8 cellular contexts compared by ENCODE assay signal in the genomic region with DNA sequence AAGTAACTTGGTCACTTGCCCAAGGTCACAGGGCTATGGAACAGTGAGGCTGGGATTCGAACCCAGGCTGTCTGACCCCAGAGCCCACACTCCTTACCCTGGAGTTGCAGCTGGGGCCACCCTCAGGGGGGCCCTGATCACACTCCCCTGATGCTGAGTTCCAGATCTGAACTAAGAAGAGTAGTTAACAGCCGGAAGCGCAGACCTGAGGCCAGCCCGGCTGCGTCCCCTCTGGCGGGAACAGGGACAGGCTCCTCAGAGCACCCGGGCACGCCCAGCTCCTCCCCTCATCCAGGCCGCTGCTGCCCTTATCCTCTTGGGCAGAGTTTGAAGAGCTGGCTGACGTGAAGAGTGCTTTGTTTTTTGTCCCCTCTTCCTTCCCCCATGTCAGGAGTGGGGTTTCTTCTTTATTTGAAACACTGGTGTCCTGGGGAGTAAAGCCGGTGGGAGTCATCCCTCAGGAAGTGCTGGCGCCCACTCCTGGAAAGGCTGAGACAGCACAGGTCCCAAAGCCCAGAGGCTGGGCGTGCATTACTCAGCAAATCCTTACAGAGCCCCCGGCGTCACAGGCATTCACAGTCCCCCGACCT. TPM values are rescaled to one million over a fixed set of nuclear protein-coding genes. Genes with fewer than 3 reads are reported as not detected.
DNase-seq lines count a peak whose midpoint lies in the region; ATAC-seq, FAIRE-seq and TF ChIP-seq lines count a peak whose summit lies in the region.

No MANE protein-coding gene starts in this region.

- DNase-seq in GM12892 (ENCODE audit: insufficient read length) (no peak), NCI-H1436 (lab: John Stamatoyannopoulos, UW) (peak; percentile 88), T-helper 17 cell (peak in 1 of 3 donors; percentile 43), lung (ENCODE audit: low spot score) (peak; percentile 69)

- H3K27ac Mint-ChIP-seq in T-helper 17 cell = peak overlapping the region; percentile 98

- ATAC-seq in T-helper 17 cell (peak; percentile 24), lung (ENCODE audit: insufficient read depth, low FRiP score) (peak; percentile 23), GM21825 (IDR thresholded peaks at IDR 0.05; ENCODE audit: unreplicated experiment) (no peak)

- 19 to 22% methylated on average over 16 of the region's 16 CpGs for WGBS in ectodermal cell, 2 experiments
- WGBS in lung, 2 donors = 11 to 14% methylated on average over 16 of the region's 16 CpGs

- H3K27me3 Mint-ChIP-seq in T-helper 17 cell = no peaks in the 10 kb centered on the region

- peak overlapping the region; percentile 91 for H3K4me3 Mint-ChIP-seq in T-helper 17 cell

- peaks cover 54% of the 10 kb centered on the region for H3K4me1 Mint-ChIP-seq in T-helper 17 cell

- H3K9me3 ChIP-seq in T-helper 17 cell (ENCODE audit: control insufficient read depth, low read length, poor library complexity, severe bottlenecking) = no peaks in the 10 kb centered on the region
- H3K9me3 ChIP-seq in ectodermal cell (ENCODE audit: control insufficient read depth, low read length) = no peaks in the 10 kb centered on the region
- no peaks in the 10 kb centered on the region for H3K9me3 ChIP-seq in lung (ENCODE audit: control insufficient read depth in 2 of 2, insufficient read depth in 1 of 2, low read length in 1 of 2)
- H3K9me3 ChIP-seq in stomach smooth muscle (ENCODE audit: control insufficient read depth in 2 of 2, low read length in 2 of 2) = no peaks in the 10 kb centered on the region

- no peak for TF ChIP-seq CTCF in lung (IDR thresholded peaks at IDR 0.05; ENCODE audit: control extremely low read depth, extremely low read depth)

- peak overlapping the region; percentile 48 to 62 for H3K9ac ChIP-seq in stomach smooth muscle (ENCODE audit: low read length in 2 of 2)

- H3K4me1 ChIP-seq in ectodermal cell (ENCODE audit: control insufficient read depth, insufficient read depth, low read length) (peaks cover 26% of the 10 kb centered on the region), lung (ENCODE audit: control insufficient read depth in 2 of 2, insufficient read depth in 2 of 2, low read length in 2 of 2) (peaks cover 0 to 27% of the 10 kb centered on the region in 2 donors), stomach smooth muscle (ENCODE audit: control insufficient read depth, insufficient read depth, low read length) (peaks cover 32% of the 10 kb centered on the region)

- peak; percentile 62 for TF ChIP-seq POLR2A in GM12892 (IDR thresholded peaks at IDR 0.05; ENCODE audit: low read depth, low read length)

- H3K27me3 ChIP-seq in ectodermal cell (ENCODE audit: control insufficient read depth, insufficient read depth, low read length, poor library complexity, severe bottlenecking) (no peaks in the 10 kb centered on the region), lung (ENCODE audit: control insufficient read depth, insufficient read depth) (no peaks in the 10 kb centered on the region), stomach smooth muscle (ENCODE audit: control insufficient read depth in 1 of 2, insufficient read depth in 2 of 2, low read length in 2 of 2) (no peaks in the 10 kb centered on the region)

- H3K4me3 ChIP-seq in ectodermal cell (ENCODE audit: insufficient read depth, low read depth, low read length) (peak overlapping the region; percentile 13), lung (no peak overlapping the region), stomach smooth muscle (ENCODE audit: low read length in 2 of 2) (peak overlapping the region in 1 of 2 donors; percentile 54)

- H3K36me3 Mint-ChIP-seq in T-helper 17 cell (ENCODE audit: low read depth) = peaks cover 10% of the 10 kb centered on the region

- peak overlapping the region; percentile 64 for H3K27ac ChIP-seq in ectodermal cell (ENCODE audit: insufficient read depth, low read depth, low read length, poor library complexity, severe bottlenecking)
- peak overlapping the region; percentile 38 to 92 for H3K27ac ChIP-seq in lung (ENCODE audit: low read depth in 1 of 2, low read length in 1 of 2)
- peak overlapping the region; percentile 64 for H3K27ac ChIP-seq in stomach smooth muscle (ENCODE audit: low read length)

- peaks cover 10% of the 10 kb centered on the region for H3K36me3 ChIP-seq in ectodermal cell (ENCODE audit: control insufficient read depth, insufficient read depth, low read length)
- H3K36me3 ChIP-seq in lung (ENCODE audit: control insufficient read depth in 2 of 2, insufficient read depth in 2 of 2, low read length in 2 of 2) = peaks cover 3 to 27% of the 10 kb centered on the region in 2 donors
- H3K36me3 ChIP-seq in stomach smooth muscle (ENCODE audit: control insufficient read depth in 2 of 2, insufficient read depth in 2 of 2, low read length in 2 of 2) = peaks cover 13% of the 10 kb centered on the region in 2 donors

- FAIRE-seq in A204.1 (lab: Jason Lieb, UNC) (peak; percentile 53), GM12892 (lab: Jason Lieb, UNC) (no peak)

RNA-seq across cellular contexts. Expression of a gene that starts 8.7 kb away (rescaled TPM):
- polyA plus RNA-seq in GM12892 (2012; ENCODE audit: missing spikeins) = 315 TPM
- total RNA-seq in T-helper 17 cell = 100 to 1,000 TPM; 145 to 150 TPM
- polyA plus RNA-seq in ectodermal cell (2013, experiment 1 of 4) = 272 TPM
- 264 TPM for polyA plus RNA-seq in ectodermal cell (2013, experiment 2 of 4)
- polyA plus RNA-seq in ectodermal cell (2013, experiment 3 of 4) = 236 TPM
- 262 TPM for polyA plus RNA-seq in ectodermal cell (2013, experiment 4 of 4)
- 100 to 1,000 TPM; 103 to 154 TPM for total RNA-seq in lung
- 100 to 1,000 TPM; 129 to 149 TPM for polyA plus RNA-seq in lung

RNA-seq across cellular contexts. Expression of a gene that starts 8.9 kb away (rescaled TPM):
- polyA plus RNA-seq in GM12892 (2012; ENCODE audit: missing spikeins) = 109 TPM
- total RNA-seq in T-helper 17 cell (10 to 100 TPM; 36.2 to 36.9 TPM), lung (10 to 100 TPM; 25.2 to 56.3 TPM)
- 40.0 TPM for polyA plus RNA-seq in ectodermal cell (2013, experiment 1 of 4)
- 34.5 TPM for polyA plus RNA-seq in ectodermal cell (2013, experiment 2 of 4)
- 21.3 TPM for polyA plus RNA-seq in ectodermal cell (2013, experiment 3 of 4)
- polyA plus RNA-seq in ectodermal cell (2013, experiment 4 of 4) = 24.4 TPM
- 10 to 100 TPM; 38.6 to 42.0 TPM for polyA plus RNA-seq in lung

RNA-seq across cellular contexts. Expression of a gene that starts 10.6 kb away (rescaled TPM):
- polyA plus RNA-seq in GM12892 (2012; ENCODE audit: missing spikeins) = 286 TPM
- total RNA-seq in T-helper 17 cell = 100 to 1,000 TPM; 115 to 177 TPM
- 2.0 TPM for polyA plus RNA-seq in ectodermal cell (2013, experiment 1 of 4)
- 2.1 TPM for polyA plus RNA-seq in ectodermal cell (2013, experiment 2 of 4)
- 2.7 TPM for polyA plus RNA-seq in ectodermal cell (2013, experiment 3 of 4)
- 2.5 TPM for polyA plus RNA-seq in ectodermal cell (2013, experiment 4 of 4)
- 100 to 1,000 TPM in 1 of 2 donors, 10 to 100 TPM in 1; 38.2 to 140 TPM for total RNA-seq in lung
- 100 to 1,000 TPM; 201 to 222 TPM for polyA plus RNA-seq in lung

RNA-seq across cellular contexts. Expression of a gene that starts 18.0 kb away (rescaled TPM):
- polyA plus RNA-seq in GM12892 (2012; ENCODE audit: missing spikeins) = 175 TPM
- total RNA-seq in T-helper 17 cell (100 to 1,000 TPM; 192 to 226 TPM), lung (100 to 1,000 TPM in 1 of 2 donors, 10 to 100 TPM in 1; 92.9 to 196 TPM)
- 290 TPM for polyA plus RNA-seq in ectodermal cell (2013, experiment 1 of 4)
- 288 TPM for polyA plus RNA-seq in ectodermal cell (2013, experiment 2 of 4)
- polyA plus RNA-seq in ectodermal cell (2013, experiment 3 of 4) = 271 TPM
- polyA plus RNA-seq in ectodermal cell (2013, experiment 4 of 4) = 291 TPM
- polyA plus RNA-seq in lung = 100 to 1,000 TPM; 370 to 437 TPM

RNA-seq across cellular contexts. Expression of a gene that starts 18.2 kb away (rescaled TPM):
- not detected for polyA plus RNA-seq in GM12892 (2012; ENCODE audit: missing spikeins)
- total RNA-seq in T-helper 17 cell = not detected
- polyA plus RNA-seq in ectodermal cell (2013, experiment 1 of 4) = not detected
- polyA plus RNA-seq in ectodermal cell (2013, experiment 2 of 4) = not detected
- polyA plus RNA-seq in ectodermal cell (2013, experiment 3 of 4) = not detected
- polyA plus RNA-seq in ectodermal cell (2013, experiment 4 of 4) = not detected
- not detected for total RNA-seq in lung
- not detected for polyA plus RNA-seq in lung
